Comparison of ENCODE assay signal across 1 cellular context in the genomic region with DNA sequence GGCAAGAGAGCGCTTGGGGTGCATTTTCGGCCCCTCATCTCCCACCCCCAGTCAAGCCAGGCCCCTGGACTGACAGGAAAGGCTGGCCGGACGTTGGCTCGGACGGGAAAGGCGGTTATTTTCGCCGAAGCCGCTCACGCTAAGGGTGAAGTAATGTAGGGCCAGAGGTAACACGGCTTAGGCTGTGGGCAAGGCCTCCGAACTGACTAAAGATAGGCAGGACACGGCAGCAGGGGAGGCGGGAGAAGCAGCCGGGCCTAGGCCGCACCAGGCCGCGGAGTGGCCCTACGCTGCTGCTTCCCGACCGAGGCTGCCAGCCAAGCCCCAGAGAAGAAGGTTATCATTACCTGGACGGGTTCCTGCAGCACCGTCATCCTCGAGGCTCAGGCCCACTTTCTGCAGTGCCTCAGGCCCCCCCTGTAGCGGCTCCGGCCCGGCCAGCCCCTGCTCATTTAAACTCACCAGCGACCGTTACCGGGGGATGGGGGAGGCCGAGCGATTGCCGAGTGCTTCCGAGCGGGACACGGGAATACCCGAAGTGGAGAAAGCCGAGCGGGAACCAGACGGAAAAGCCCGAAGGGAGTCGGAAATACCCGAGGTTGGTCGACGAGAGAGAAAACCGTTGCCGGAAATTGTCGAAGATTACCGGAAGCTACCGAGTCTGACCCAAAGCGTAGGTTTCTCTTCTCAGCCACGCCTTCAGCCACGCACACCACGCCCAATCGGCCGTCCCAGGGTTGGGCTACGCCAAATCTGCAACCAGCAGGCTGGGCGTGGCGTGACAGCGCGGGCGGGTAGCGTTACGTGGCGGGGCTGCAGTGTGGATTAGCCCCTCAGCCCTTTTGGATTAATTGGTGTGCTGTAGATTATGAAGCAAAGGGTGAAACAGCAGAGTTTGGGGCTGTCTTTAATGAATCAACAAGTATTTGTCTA.
TF ChIP-seq lines count a peak whose summit lies in the region.

A gene with protein sequence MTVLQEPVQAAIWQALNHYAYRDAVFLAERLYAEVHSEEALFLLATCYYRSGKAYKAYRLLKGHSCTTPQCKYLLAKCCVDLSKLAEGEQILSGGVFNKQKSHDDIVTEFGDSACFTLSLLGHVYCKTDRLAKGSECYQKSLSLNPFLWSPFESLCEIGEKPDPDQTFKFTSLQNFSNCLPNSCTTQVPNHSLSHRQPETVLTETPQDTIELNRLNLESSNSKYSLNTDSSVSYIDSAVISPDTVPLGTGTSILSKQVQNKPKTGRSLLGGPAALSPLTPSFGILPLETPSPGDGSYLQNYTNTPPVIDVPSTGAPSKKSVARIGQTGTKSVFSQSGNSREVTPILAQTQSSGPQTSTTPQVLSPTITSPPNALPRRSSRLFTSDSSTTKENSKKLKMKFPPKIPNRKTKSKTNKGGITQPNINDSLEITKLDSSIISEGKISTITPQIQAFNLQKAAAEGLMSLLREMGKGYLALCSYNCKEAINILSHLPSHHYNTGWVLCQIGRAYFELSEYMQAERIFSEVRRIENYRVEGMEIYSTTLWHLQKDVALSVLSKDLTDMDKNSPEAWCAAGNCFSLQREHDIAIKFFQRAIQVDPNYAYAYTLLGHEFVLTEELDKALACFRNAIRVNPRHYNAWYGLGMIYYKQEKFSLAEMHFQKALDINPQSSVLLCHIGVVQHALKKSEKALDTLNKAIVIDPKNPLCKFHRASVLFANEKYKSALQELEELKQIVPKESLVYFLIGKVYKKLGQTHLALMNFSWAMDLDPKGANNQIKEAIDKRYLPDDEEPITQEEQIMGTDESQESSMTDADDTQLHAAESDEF (minus strand): TSS at position 497 of the 933 bp plus-strand sequence. CDS start 123 bp downstream, at position 374.

TF ChIP-seq in GM12878, 131 proteins besides CTCF, POLR2A, EP300 and RAD21 (continued from another document and continues in another):
- TF ChIP-seq, protein P1, sequence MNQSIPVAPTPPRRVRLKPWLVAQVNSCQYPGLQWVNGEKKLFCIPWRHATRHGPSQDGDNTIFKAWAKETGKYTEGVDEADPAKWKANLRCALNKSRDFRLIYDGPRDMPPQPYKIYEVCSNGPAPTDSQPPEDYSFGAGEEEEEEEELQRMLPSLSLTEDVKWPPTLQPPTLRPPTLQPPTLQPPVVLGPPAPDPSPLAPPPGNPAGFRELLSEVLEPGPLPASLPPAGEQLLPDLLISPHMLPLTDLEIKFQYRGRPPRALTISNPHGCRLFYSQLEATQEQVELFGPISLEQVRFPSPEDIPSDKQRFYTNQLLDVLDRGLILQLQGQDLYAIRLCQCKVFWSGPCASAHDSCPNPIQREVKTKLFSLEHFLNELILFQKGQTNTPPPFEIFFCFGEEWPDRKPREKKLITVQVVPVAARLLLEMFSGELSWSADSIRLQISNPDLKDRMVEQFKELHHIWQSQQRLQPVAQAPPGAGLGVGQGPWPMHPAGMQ (IDR thresholded peaks at IDR 0.05; ENCODE audit: borderline replicate concordance): no peak
- TF ChIP-seq ZBED1 (IDR thresholded peaks at IDR 0.05; ENCODE audit: borderline replicate concordance) (no peak), EED (IDR thresholded peaks at IDR 0.05; ENCODE audit: low read depth) (no peak), MYC (IDR thresholded peaks at IDR 0.05; ENCODE audit: insufficient read depth, insufficient read length, insufficient replicate concordance, low read length, severe bottlenecking) (no peak), LARP7 (IDR thresholded peaks at IDR 0.05) (no peak; the same call in 1 of the 2 replicates), STAT3 (IDR thresholded peaks at IDR 0.05; ENCODE audit: low read depth, low read length) (no peak), ATF7 (IDR thresholded peaks at IDR 0.05; ENCODE audit: low read depth) (no peak), KLF5 (IDR thresholded peaks at IDR 0.05; ENCODE audit: partially characterized antibody) (no peak), DPF2 (IDR thresholded peaks at IDR 0.05) (peak; percentile 61), NBN (IDR thresholded peaks at IDR 0.05) (peak; percentile 73), IKZF1 (conservative IDR thresholded peaks at IDR 0.05) (peak; percentile 54), SUPT20H (IDR thresholded peaks at IDR 0.05; ENCODE audit: borderline replicate concordance, control insufficient read depth, low read depth, low read length) (no peak), NFIC (IDR thresholded peaks at IDR 0.05; ENCODE audit: low read depth, low read length) (no peak), CREB1 (IDR thresholded peaks at IDR 0.05; ENCODE audit: low read depth) (peak; percentile 67), BCL11A (IDR thresholded peaks at IDR 0.05; ENCODE audit: low read depth, low read length) (no peak), ZZZ3 (IDR thresholded peaks at IDR 0.05; ENCODE audit: control insufficient read depth, insufficient read length, low read depth) (no peak), SIN3A (IDR thresholded peaks at IDR 0.05; ENCODE audit: low read depth, low read length) (peak; percentile 53; the same call in 1 of the 2 replicates), TBL1XR1 (IDR thresholded peaks at IDR 0.05; ENCODE audit: low read depth, low read length) (peak; percentile 71; the same call in 1 of the 2 replicates), MTA3 (IDR thresholded peaks at IDR 0.05; ENCODE audit: borderline replicate concordance, low read length) (no peak), EGR1 (IDR thresholded peaks at IDR 0.05; ENCODE audit: borderline replicate concordance in 1 of 2, low read depth in 2 of 2, low read length in 2 of 2) (no peak), RAD51 (IDR thresholded peaks at IDR 0.05) (no peak), SREBF2 (IDR thresholded peaks at IDR 0.05; ENCODE audit: low read length) (no peak), BACH1 (IDR thresholded peaks at IDR 0.05; ENCODE audit: borderline replicate concordance) (0 out of 2 replicates have a peak, but pooled peaks have one; percentile 64), HCFC1 (IDR thresholded peaks at IDR 0.05; ENCODE audit: low read length) (0 out of 2 replicates have a peak, but pooled peaks have one; percentile 24), POU2F2 (IDR thresholded peaks at IDR 0.05; ENCODE audit: borderline replicate concordance, low read depth, low read length) (0 out of 3 replicates have a peak, but pooled peaks have one; percentile 12)
- TF ChIP-seq, protein P2, sequence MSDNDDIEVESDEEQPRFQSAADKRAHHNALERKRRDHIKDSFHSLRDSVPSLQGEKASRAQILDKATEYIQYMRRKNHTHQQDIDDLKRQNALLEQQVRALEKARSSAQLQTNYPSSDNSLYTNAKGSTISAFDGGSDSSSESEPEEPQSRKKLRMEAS (IDR thresholded peaks at IDR 0.05; ENCODE audit: low read depth, low read length): 0 out of 2 replicates have a peak, but pooled peaks have one; percentile 46
- TF ChIP-seq, protein P3, sequence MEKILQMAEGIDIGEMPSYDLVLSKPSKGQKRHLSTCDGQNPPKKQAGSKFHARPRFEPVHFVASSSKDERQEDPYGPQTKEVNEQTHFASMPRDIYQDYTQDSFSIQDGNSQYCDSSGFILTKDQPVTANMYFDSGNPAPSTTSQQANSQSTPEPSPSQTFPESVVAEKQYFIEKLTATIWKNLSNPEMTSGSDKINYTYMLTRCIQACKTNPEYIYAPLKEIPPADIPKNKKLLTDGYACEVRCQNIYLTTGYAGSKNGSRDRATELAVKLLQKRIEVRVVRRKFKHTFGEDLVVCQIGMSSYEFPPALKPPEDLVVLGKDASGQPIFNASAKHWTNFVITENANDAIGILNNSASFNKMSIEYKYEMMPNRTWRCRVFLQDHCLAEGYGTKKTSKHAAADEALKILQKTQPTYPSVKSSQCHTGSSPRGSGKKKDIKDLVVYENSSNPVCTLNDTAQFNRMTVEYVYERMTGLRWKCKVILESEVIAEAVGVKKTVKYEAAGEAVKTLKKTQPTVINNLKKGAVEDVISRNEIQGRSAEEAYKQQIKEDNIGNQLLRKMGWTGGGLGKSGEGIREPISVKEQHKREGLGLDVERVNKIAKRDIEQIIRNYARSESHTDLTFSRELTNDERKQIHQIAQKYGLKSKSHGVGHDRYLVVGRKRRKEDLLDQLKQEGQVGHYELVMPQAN (conservative IDR thresholded peaks at IDR 0.05): peak; percentile 83
- TF ChIP-seq, protein P4, sequence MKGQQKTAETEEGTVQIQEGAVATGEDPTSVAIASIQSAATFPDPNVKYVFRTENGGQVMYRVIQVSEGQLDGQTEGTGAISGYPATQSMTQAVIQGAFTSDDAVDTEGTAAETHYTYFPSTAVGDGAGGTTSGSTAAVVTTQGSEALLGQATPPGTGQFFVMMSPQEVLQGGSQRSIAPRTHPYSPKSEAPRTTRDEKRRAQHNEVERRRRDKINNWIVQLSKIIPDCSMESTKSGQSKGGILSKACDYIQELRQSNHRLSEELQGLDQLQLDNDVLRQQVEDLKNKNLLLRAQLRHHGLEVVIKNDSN (IDR thresholded peaks at IDR 0.05; ENCODE audit: borderline replicate concordance, extremely low read length, insufficient read depth, low read depth, low read length): no peak
- TF ChIP-seq, protein P5, sequence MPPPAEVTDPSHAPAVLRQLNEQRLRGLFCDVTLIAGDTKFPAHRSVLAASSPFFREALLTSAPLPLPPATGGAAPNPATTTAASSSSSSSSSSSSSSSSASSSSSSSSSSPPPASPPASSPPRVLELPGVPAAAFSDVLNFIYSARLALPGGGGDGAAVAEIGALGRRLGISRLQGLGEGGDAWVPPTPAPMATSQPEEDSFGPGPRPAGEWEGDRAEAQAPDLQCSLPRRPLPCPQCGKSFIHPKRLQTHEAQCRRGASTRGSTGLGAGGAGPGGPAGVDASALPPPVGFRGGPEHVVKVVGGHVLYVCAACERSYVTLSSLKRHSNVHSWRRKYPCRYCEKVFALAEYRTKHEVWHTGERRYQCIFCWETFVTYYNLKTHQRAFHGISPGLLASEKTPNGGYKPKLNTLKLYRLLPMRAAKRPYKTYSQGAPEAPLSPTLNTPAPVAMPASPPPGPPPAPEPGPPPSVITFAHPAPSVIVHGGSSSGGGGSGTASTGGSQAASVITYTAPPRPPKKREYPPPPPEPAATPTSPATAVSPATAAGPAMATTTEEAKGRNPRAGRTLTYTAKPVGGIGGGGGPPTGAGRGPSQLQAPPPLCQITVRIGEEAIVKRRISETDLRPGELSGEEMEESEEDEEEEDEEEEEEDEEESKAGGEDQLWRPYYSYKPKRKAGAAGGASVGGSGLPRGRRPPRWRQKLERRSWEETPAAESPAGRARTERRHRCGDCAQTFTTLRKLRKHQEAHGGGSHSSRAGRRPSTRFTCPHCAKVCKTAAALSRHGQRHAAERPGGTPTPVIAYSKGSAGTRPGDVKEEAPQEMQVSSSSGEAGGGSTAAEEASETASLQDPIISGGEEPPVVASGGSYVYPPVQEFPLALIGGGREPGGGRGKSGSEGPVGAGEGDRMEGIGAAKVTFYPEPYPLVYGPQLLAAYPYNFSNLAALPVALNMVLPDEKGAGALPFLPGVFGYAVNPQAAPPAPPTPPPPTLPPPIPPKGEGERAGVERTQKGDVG (CRISPR knock-in tag; IDR thresholded peaks at IDR 0.05): no peak
- TF ChIP-seq, protein P6, sequence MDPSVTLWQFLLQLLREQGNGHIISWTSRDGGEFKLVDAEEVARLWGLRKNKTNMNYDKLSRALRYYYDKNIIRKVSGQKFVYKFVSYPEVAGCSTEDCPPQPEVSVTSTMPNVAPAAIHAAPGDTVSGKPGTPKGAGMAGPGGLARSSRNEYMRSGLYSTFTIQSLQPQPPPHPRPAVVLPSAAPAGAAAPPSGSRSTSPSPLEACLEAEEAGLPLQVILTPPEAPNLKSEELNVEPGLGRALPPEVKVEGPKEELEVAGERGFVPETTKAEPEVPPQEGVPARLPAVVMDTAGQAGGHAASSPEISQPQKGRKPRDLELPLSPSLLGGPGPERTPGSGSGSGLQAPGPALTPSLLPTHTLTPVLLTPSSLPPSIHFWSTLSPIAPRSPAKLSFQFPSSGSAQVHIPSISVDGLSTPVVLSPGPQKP (IDR thresholded peaks at IDR 0.05; ENCODE audit: low read depth, low read length): peak; percentile 56; the same call in 1 of the 2 replicates
- TF ChIP-seq, protein P7, sequence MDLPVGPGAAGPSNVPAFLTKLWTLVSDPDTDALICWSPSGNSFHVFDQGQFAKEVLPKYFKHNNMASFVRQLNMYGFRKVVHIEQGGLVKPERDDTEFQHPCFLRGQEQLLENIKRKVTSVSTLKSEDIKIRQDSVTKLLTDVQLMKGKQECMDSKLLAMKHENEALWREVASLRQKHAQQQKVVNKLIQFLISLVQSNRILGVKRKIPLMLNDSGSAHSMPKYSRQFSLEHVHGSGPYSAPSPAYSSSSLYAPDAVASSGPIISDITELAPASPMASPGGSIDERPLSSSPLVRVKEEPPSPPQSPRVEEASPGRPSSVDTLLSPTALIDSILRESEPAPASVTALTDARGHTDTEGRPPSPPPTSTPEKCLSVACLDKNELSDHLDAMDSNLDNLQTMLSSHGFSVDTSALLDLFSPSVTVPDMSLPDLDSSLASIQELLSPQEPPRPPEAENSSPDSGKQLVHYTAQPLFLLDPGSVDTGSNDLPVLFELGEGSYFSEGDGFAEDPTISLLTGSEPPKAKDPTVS (IDR thresholded peaks at IDR 0.05; ENCODE audit: low read depth, low read length): no peak
- TF ChIP-seq, protein P8, sequence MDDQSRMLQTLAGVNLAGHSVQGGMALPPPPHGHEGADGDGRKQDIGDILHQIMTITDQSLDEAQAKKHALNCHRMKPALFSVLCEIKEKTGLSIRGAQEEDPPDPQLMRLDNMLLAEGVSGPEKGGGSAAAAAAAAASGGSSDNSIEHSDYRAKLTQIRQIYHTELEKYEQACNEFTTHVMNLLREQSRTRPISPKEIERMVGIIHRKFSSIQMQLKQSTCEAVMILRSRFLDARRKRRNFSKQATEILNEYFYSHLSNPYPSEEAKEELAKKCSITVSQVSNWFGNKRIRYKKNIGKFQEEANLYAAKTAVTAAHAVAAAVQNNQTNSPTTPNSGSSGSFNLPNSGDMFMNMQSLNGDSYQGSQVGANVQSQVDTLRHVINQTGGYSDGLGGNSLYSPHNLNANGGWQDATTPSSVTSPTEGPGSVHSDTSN (IDR thresholded peaks at IDR 0.05; ENCODE audit: insufficient replicate concordance, low read depth, low read length): no peak
- TF ChIP-seq, protein P9, sequence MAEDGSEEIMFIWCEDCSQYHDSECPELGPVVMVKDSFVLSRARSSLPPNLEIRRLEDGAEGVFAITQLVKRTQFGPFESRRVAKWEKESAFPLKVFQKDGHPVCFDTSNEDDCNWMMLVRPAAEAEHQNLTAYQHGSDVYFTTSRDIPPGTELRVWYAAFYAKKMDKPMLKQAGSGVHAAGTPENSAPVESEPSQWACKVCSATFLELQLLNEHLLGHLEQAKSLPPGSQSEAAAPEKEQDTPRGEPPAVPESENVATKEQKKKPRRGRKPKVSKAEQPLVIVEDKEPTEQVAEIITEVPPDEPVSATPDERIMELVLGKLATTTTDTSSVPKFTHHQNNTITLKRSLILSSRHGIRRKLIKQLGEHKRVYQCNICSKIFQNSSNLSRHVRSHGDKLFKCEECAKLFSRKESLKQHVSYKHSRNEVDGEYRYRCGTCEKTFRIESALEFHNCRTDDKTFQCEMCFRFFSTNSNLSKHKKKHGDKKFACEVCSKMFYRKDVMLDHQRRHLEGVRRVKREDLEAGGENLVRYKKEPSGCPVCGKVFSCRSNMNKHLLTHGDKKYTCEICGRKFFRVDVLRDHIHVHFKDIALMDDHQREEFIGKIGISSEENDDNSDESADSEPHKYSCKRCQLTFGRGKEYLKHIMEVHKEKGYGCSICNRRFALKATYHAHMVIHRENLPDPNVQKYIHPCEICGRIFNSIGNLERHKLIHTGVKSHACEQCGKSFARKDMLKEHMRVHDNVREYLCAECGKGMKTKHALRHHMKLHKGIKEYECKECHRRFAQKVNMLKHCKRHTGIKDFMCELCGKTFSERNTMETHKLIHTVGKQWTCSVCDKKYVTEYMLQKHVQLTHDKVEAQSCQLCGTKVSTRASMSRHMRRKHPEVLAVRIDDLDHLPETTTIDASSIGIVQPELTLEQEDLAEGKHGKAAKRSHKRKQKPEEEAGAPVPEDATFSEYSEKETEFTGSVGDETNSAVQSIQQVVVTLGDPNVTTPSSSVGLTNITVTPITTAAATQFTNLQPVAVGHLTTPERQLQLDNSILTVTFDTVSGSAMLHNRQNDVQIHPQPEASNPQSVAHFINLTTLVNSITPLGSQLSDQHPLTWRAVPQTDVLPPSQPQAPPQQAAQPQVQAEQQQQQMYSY (CRISPR knock-in tag; IDR thresholded peaks at IDR 0.05): no peak
